In the genomic region with DNA sequence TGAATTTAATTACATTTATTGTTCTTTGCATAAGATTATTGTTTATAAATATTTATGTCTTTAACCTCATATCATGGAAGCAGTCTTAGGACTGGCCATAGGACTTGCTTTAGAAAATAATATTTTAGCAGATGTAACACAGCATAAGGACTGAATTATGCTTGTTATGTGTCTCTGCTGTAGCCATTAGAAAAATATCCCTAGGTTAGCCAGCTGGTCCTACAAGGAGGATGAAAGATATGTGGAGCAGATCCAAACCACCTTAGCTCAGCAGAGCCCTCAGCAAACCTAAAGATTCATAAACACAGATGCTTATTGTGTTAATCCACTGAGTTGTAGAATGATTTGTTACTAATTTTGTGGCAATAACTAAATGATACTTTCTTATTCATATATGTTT, we compare ENCODE assay signal across 2 cellular contexts.
TF ChIP-seq lines count a peak whose summit lies in the region.

No MANE protein-coding gene starts in this region.

TF ChIP-seq in GM23338, 12 proteins besides CTCF, POLR2A, EP300 and RAD21 (continued from another document):
- TF ChIP-seq NANOG (IDR thresholded peaks at IDR 0.05; ENCODE audit: borderline replicate concordance), result no peak
- TF ChIP-seq STAT1 (IDR thresholded peaks at IDR 0.05; ENCODE audit: unreplicated experiment), result no peak
- TF ChIP-seq ZNF331 (CRISPR knock-in tag; IDR thresholded peaks at IDR 0.05; ENCODE audit: low read depth), result no peak
- TF ChIP-seq, protein P1, sequence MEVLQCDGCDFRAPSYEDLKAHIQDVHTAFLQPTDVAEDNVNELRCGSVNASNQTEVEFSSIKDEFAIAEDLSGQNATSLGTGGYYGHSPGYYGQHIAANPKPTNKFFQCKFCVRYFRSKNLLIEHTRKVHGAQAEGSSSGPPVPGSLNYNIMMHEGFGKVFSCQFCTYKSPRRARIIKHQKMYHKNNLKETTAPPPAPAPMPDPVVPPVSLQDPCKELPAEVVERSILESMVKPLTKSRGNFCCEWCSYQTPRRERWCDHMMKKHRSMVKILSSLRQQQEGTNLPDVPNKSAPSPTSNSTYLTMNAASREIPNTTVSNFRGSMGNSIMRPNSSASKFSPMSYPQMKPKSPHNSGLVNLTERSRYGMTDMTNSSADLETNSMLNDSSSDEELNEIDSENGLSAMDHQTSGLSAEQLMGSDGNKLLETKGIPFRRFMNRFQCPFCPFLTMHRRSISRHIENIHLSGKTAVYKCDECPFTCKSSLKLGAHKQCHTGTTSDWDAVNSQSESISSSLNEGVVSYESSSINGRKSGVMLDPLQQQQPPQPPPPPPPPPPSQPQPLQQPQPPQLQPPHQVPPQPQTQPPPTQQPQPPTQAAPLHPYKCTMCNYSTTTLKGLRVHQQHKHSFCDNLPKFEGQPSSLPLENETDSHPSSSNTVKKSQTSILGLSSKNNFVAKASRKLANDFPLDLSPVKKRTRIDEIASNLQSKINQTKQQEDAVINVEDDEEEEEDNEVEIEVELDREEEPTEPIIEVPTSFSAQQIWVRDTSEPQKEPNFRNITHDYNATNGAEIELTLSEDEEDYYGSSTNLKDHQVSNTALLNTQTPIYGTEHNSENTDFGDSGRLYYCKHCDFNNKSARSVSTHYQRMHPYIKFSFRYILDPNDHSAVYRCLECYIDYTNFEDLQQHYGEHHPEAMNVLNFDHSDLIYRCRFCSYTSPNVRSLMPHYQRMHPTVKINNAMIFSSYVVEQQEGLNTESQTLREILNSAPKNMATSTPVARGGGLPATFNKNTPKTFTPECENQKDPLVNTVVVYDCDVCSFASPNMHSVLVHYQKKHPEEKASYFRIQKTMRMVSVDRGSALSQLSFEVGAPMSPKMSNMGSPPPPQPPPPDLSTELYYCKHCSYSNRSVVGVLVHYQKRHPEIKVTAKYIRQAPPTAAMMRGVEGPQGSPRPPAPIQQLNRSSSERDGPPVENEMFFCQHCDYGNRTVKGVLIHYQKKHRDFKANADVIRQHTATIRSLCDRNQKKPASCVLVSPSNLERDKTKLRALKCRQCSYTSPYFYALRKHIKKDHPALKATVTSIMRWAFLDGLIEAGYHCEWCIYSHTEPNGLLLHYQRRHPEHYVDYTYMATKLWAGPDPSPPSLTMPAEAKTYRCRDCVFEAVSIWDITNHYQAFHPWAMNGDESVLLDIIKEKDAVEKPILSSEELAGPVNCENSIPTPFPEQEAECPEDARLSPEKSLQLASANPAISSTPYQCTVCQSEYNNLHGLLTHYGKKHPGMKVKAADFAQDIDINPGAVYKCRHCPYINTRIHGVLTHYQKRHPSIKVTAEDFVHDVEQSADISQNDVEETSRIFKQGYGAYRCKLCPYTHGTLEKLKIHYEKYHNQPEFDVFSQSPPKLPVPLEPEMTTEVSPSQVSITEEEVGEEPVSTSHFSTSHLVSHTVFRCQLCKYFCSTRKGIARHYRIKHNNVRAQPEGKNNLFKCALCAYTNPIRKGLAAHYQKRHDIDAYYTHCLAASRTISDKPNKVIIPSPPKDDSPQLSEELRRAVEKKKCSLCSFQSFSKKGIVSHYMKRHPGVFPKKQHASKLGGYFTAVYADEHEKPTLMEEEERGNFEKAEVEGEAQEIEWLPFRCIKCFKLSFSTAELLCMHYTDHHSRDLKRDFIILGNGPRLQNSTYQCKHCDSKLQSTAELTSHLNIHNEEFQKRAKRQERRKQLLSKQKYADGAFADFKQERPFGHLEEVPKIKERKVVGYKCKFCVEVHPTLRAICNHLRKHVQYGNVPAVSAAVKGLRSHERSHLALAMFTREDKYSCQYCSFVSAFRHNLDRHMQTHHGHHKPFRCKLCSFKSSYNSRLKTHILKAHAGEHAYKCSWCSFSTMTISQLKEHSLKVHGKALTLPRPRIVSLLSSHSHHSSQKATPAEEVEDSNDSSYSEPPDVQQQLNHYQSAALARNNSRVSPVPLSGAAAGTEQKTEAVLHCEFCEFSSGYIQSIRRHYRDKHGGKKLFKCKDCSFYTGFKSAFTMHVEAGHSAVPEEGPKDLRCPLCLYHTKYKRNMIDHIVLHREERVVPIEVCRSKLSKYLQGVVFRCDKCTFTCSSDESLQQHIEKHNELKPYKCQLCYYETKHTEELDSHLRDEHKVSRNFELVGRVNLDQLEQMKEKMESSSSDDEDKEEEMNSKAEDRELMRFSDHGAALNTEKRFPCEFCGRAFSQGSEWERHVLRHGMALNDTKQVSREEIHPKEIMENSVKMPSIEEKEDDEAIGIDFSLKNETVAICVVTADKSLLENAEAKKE (CRISPR knock-in tag; IDR thresholded peaks at IDR 0.05), result no peak
- TF ChIP-seq, protein P2, sequence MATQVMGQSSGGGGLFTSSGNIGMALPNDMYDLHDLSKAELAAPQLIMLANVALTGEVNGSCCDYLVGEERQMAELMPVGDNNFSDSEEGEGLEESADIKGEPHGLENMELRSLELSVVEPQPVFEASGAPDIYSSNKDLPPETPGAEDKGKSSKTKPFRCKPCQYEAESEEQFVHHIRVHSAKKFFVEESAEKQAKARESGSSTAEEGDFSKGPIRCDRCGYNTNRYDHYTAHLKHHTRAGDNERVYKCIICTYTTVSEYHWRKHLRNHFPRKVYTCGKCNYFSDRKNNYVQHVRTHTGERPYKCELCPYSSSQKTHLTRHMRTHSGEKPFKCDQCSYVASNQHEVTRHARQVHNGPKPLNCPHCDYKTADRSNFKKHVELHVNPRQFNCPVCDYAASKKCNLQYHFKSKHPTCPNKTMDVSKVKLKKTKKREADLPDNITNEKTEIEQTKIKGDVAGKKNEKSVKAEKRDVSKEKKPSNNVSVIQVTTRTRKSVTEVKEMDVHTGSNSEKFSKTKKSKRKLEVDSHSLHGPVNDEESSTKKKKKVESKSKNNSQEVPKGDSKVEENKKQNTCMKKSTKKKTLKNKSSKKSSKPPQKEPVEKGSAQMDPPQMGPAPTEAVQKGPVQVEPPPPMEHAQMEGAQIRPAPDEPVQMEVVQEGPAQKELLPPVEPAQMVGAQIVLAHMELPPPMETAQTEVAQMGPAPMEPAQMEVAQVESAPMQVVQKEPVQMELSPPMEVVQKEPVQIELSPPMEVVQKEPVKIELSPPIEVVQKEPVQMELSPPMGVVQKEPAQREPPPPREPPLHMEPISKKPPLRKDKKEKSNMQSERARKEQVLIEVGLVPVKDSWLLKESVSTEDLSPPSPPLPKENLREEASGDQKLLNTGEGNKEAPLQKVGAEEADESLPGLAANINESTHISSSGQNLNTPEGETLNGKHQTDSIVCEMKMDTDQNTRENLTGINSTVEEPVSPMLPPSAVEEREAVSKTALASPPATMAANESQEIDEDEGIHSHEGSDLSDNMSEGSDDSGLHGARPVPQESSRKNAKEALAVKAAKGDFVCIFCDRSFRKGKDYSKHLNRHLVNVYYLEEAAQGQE (IDR thresholded peaks at IDR 0.05; ENCODE audit: unreplicated experiment), result no peak

TF ChIP-seq in SK-N-SH, 30 proteins besides CTCF, POLR2A, EP300 and RAD21 (continued from another document):
- TF ChIP-seq, protein P3, sequence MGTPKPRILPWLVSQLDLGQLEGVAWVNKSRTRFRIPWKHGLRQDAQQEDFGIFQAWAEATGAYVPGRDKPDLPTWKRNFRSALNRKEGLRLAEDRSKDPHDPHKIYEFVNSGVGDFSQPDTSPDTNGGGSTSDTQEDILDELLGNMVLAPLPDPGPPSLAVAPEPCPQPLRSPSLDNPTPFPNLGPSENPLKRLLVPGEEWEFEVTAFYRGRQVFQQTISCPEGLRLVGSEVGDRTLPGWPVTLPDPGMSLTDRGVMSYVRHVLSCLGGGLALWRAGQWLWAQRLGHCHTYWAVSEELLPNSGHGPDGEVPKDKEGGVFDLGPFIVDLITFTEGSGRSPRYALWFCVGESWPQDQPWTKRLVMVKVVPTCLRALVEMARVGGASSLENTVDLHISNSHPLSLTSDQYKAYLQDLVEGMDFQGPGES (IDR thresholded peaks at IDR 0.05; ENCODE audit: low read depth, low read length), result no peak
- TF ChIP-seq NFIC (IDR thresholded peaks at IDR 0.05; ENCODE audit: borderline replicate concordance) (no peak; the same call in 1 of the 2 replicates), GABPA (IDR thresholded peaks at IDR 0.05; ENCODE audit: low read depth) (no peak), POLR2AphosphoS5 (IDR thresholded peaks at IDR 0.05; ENCODE audit: low read depth, low read length) (no peak), GATA2 (CRISPR knock-in tag; IDR thresholded peaks at IDR 0.05) (0 out of 2 replicates have a peak, but pooled peaks have one; percentile 16), JUND (IDR thresholded peaks at IDR 0.05) (no peak), TCF12 (IDR thresholded peaks at IDR 0.05) (peak; percentile 41; the same call in 1 of the 2 replicates), FOXM1 (IDR thresholded peaks at IDR 0.05; ENCODE audit: low read depth) (no peak)
- TF ChIP-seq, protein P4, sequence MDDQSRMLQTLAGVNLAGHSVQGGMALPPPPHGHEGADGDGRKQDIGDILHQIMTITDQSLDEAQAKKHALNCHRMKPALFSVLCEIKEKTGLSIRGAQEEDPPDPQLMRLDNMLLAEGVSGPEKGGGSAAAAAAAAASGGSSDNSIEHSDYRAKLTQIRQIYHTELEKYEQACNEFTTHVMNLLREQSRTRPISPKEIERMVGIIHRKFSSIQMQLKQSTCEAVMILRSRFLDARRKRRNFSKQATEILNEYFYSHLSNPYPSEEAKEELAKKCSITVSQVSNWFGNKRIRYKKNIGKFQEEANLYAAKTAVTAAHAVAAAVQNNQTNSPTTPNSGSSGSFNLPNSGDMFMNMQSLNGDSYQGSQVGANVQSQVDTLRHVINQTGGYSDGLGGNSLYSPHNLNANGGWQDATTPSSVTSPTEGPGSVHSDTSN (IDR thresholded peaks at IDR 0.05), result no peak
- TF ChIP-seq, protein P5, sequence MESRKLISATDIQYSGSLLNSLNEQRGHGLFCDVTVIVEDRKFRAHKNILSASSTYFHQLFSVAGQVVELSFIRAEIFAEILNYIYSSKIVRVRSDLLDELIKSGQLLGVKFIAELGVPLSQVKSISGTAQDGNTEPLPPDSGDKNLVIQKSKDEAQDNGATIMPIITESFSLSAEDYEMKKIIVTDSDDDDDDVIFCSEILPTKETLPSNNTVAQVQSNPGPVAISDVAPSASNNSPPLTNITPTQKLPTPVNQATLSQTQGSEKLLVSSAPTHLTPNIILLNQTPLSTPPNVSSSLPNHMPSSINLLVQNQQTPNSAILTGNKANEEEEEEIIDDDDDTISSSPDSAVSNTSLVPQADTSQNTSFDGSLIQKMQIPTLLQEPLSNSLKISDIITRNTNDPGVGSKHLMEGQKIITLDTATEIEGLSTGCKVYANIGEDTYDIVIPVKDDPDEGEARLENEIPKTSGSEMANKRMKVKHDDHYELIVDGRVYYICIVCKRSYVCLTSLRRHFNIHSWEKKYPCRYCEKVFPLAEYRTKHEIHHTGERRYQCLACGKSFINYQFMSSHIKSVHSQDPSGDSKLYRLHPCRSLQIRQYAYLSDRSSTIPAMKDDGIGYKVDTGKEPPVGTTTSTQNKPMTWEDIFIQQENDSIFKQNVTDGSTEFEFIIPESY (IDR thresholded peaks at IDR 0.05; ENCODE audit: borderline replicate concordance, low read depth), result no peak
- TF ChIP-seq, protein P6, sequence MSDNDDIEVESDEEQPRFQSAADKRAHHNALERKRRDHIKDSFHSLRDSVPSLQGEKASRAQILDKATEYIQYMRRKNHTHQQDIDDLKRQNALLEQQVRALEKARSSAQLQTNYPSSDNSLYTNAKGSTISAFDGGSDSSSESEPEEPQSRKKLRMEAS (IDR thresholded peaks at IDR 0.05; ENCODE audit: low read depth), result no peak
